In the genomic region with DNA sequence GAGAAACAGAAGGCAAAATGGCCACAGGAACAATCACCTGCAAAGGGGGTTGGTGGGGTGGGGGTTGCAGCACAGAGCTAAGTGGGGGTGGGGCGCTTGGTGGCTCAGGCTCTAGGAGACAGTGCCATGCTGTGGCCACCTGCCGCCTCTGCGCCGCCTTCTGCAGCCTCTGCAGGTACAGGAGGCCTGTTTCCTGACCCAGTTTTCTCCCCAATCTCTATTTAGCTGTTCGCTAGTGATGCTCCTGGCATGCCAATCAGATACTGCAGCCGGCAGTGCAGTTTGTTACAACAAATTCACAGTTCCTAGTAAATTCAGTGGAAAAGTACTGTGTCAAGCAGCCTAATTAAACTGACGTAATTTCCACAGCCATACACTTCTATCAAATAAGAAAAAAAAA, we compare ENCODE assay signal across 9 cellular contexts.
DNase-seq lines count a peak whose midpoint lies in the region; ATAC-seq, FAIRE-seq and TF ChIP-seq lines count a peak whose summit lies in the region.
"Had no signal": no experiment of that assay in that cellular context is flagged by ENCODE, and none has a peak within 500 bp of the region (broad histone marks: within the 10 kb centered on the region; RNA-seq: fewer than 3 reads in every experiment).

No MANE protein-coding gene starts in this region.

- H3K36me3 ChIP-seq in HCT116 (ENCODE audit: control insufficient read depth in 1 of 2, insufficient read depth in 2 of 2, low read length in 2 of 2), result no peaks in the 10 kb centered on the region
- H3K36me3 ChIP-seq in WERI-Rb-1, result peaks cover 3% of the 10 kb centered on the region
- no peaks in the 10 kb centered on the region for H3K36me3 ChIP-seq in keratinocyte (ENCODE audit: control insufficient read depth in 2 of 2, extremely low read depth in 1 of 2, insufficient read depth in 2 of 2, low read length in 2 of 2)

- H2AFZ ChIP-seq in HCT116 (ENCODE audit: low read depth, low read length, poor library complexity, severe bottlenecking), result no peak overlapping the region
- H2AFZ ChIP-seq in keratinocyte (ENCODE audit: control insufficient read depth, low read length), result no peak overlapping the region

- POLR2A ChIA-PET in HCT116 (lab: Charles Lee), result no interaction called here

- no peaks in the 10 kb centered on the region for H3K9me1 ChIP-seq in keratinocyte (ENCODE audit: control insufficient read depth, extremely low read depth, insufficient read depth, low read length)

- H3K4me1 ChIP-seq in HCT116 (ENCODE audit: control insufficient read depth in 1 of 2, insufficient read depth in 2 of 2, low read length in 2 of 2), result no peaks in the 10 kb centered on the region
- no peaks in the 10 kb centered on the region for H3K4me1 ChIP-seq in keratinocyte (ENCODE audit: control insufficient read depth, extremely low read depth, insufficient read depth, low read length)

- H3K9ac ChIP-seq in HCT116 (ENCODE audit: low read length) (no peak overlapping the region), keratinocyte (ENCODE audit: control insufficient read depth, extremely low read depth, insufficient read depth, low read length) (no peak overlapping the region)

- no peaks in the 10 kb centered on the region for H3K9me2 ChIP-seq in HCT116 (ENCODE audit: insufficient read depth)

- dilution Hi-C loops in keratinocyte (cut with MboI; ENCODE audit: extremely low pct_ligation_motif_present, low sequenced_read_pairs), result no loop called here

- no peak for DNase-seq in HCT116 (ENCODE audit: low read depth, low spot score)
- DNase-seq in WERI-Rb-1, result peak; percentile 73
- no peak for DNase-seq in keratinocyte (ENCODE audit: low read depth, low spot score)
- DNase-seq in NOMO-1 treated with dmso at 0.1 percent for 144 hours (lab: John Stamatoyannopoulos, UW; ENCODE audit: unreplicated experiment), result no peak
- DNase-seq in activated naive CD4-positive, alpha-beta T cell treated with anti-CD3 and anti-CD28 coated beads, Interleukin-2, amount 50 U/mL, for 16 hours, result no peak

- H3K79me2 ChIP-seq in HCT116 (ENCODE audit: insufficient read depth, low read length) (no peaks in the 10 kb centered on the region), keratinocyte (ENCODE audit: control insufficient read depth, insufficient read depth, low read length) (no peaks in the 10 kb centered on the region)

- no TSS peak for BruUV-seq in HCT116 (replicated peaks; lab: Mats Ljungman, UMichigan)

- H4K20me1 ChIP-seq in HCT116 (ENCODE audit: insufficient read depth) (no peaks in the 10 kb centered on the region; the same call in 1 of the 2 replicates), keratinocyte (ENCODE audit: control insufficient read depth, extremely low read depth, insufficient read depth, low read length) (no peaks in the 10 kb centered on the region)

- RAD21 ChIA-PET in HCT116 (lab: Charles Lee; ENCODE audit: low non-redundant PET in 1 of 2, low total read pairs in 2 of 2, uncharacterized antibody in 2 of 2, unreplicated experiment in 2 of 2), result interaction anchor here (0.9 to 1.2 kb wide), 3 partner anchors 146 to 175 kb away, joined by 4 to 6 read pairs (median 5); no protein-coding TSS in a partner anchor

- H3K27me3 ChIP-seq in HCT116 (ENCODE audit: insufficient read depth, low read length) (no peaks in the 10 kb centered on the region), WERI-Rb-1 (ENCODE audit: insufficient read depth, low read depth, severe bottlenecking) (no peaks in the 10 kb centered on the region), keratinocyte (ENCODE audit: control insufficient read depth, extremely low read depth, insufficient read depth, low read length) (no peaks in the 10 kb centered on the region)

- CTCF ChIA-PET in HCT116 (lab: Charles Lee), result interaction anchor here (0.8 to 1.8 kb wide), 6 partner anchors 8 to 308 kb away, joined by 4 to 21 read pairs (median 6); no protein-coding TSS in a partner anchor

- ATAC-seq in HCT116 (peak; percentile 98), GM21825 (IDR thresholded peaks at IDR 0.05; ENCODE audit: unreplicated experiment) (no peak), GM19463 (IDR thresholded peaks at IDR 0.05; ENCODE audit: unreplicated experiment) (no peak)

- no peaks in the 10 kb centered on the region for H3K9me3 ChIP-seq in HCT116 (ENCODE audit: control insufficient read depth in 1 of 2, insufficient read depth in 1 of 2, low read depth in 1 of 2, low read length in 2 of 2)
- no peaks in the 10 kb centered on the region for H3K9me3 ChIP-seq in WERI-Rb-1 (ENCODE audit: severe bottlenecking)
- no peaks in the 10 kb centered on the region for H3K9me3 ChIP-seq in keratinocyte (ENCODE audit: control insufficient read depth, low read depth, low read length)

- TF ChIP-seq CTCF in C4-2B (conservative IDR thresholded peaks at IDR 0.05), result peak; percentile 73
- peak in 2 of 3 experiments; percentile 24 to 55; a peak in 3 of 6 replicates for TF ChIP-seq CTCF in HCT116 (IDR thresholded peaks at IDR 0.05 in 2 of 3, conservative IDR thresholded peaks at IDR 0.05 in 1 of 3; ENCODE audit: borderline replicate concordance in 1 of 3, insufficient read depth in 1 of 3, low read depth in 2 of 3, low read length in 2 of 3)
- peak; percentile 79 for TF ChIP-seq CTCF in WERI-Rb-1 (IDR thresholded peaks at IDR 0.05; ENCODE audit: low read depth, low read length)
- TF ChIP-seq CTCF in keratinocyte (optimal IDR thresholded peaks at IDR 0.05 in 1 of 3, IDR thresholded peaks at IDR 0.05 in 1 of 3, conservative IDR thresholded peaks at IDR 0.05 in 1 of 3; ENCODE audit: extremely low read depth in 1 of 3, insufficient read depth in 2 of 3, low read length in 3 of 3), result peak in 2 of 3 experiments; percentile 59 to 63

- FAIRE-seq in keratinocyte (lab: Jason Lieb, UNC), result no peak
- FAIRE-seq: endothelial cell of umbilical vein had no signal

- TF ChIP-seq POLR2A in HCT116 (IDR thresholded peaks at IDR 0.05; ENCODE audit: borderline replicate concordance, extremely low read depth, insufficient read depth, insufficient read length), result no peak

- H3K27ac ChIP-seq in C4-2B (no peak overlapping the region), HCT116 (ENCODE audit: low read depth, low read length) (no peak overlapping the region), WERI-Rb-1 (no peak overlapping the region), keratinocyte (ENCODE audit: control insufficient read depth, insufficient read depth, low read length) (no peak overlapping the region)

- intact Hi-C loops in HCT116 (cut with micrococcal nuclease), result loop anchor here (1.0 to 2.0 kb wide), 2 partner anchors 146 to 176 kb away; no protein-coding TSS in a partner anchor

- no peak overlapping the region for H3K4me3 ChIP-seq in HCT116 (replicated peaks in 1 of 2; ENCODE audit: low read depth in 1 of 2, low read length in 2 of 2)
- H3K4me3 ChIP-seq in WERI-Rb-1 (ENCODE audit: low read depth, low read length), result no peak overlapping the region
- no peak overlapping the region for H3K4me3 ChIP-seq in keratinocyte (ENCODE audit: control insufficient read depth in 2 of 3, extremely low read depth in 1 of 3, insufficient read depth in 2 of 3, low read depth in 1 of 3, low read length in 3 of 3)

- no peak overlapping the region for H3K4me2 ChIP-seq in HCT116 (ENCODE audit: low read length)
- H3K4me2 ChIP-seq in keratinocyte (ENCODE audit: control insufficient read depth, extremely low read depth, insufficient read depth, low read depth, low read length), result no peak overlapping the region

- peak; percentile 56 for TF ChIP-seq RAD21 in HCT116 (IDR thresholded peaks at IDR 0.05; ENCODE audit: low read depth)

TF ChIP-seq in HCT116, 20 proteins besides CTCF, POLR2A, EP300 and RAD21:
- TF ChIP-seq ELF1 (IDR thresholded peaks at IDR 0.05; ENCODE audit: borderline replicate concordance, low read depth) (no peak), ZNF274 (IDR thresholded peaks at IDR 0.05; ENCODE audit: low read depth, low read length) (no peak), CBX3 (IDR thresholded peaks at IDR 0.05; ENCODE audit: low read depth) (no peak), EZH2phosphoT487 (IDR thresholded peaks at IDR 0.05; ENCODE audit: borderline replicate concordance) (no peak)
- TF ChIP-seq, protein P1, sequence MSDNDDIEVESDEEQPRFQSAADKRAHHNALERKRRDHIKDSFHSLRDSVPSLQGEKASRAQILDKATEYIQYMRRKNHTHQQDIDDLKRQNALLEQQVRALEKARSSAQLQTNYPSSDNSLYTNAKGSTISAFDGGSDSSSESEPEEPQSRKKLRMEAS (IDR thresholded peaks at IDR 0.05), result no peak
